8 cellular contexts compared by ENCODE assay signal in the genomic region with DNA sequence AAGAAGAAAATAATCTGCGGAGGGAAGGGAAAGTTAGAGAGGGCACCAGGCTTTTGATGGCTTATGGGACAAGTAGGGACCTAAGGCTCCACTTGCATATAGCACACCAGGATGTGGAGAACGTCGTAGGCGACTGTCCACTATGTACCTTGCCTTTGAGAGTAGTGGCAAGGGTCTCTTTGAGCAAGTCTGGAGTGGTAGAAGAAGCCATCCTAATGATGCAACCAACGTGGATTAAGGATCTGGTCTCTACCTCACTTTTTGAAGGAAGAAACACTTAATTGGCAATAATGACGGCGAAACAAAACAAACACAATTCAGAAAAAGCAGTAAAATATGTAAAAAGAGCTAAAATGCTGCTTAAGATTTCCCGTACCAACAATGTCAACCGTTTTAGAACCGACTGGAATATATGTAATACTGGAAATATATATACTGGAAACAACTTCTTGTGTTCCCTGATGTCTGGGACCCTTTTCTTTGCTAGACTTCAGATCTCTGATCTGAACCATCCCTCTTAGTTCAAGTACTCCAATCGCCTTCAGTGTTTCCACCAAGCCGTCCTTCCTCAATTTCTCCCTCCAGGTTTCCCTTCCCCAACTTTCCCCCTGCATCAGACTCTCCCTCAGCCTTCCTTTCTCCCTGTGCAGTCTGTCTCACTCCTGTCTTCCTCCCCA. TPM values are rescaled to one million over a fixed set of nuclear protein-coding genes. Genes with fewer than 3 reads are reported as not detected.
DNase-seq lines count a peak whose midpoint lies in the region; ATAC-seq and TF ChIP-seq lines count a peak whose summit lies in the region.

No MANE protein-coding gene starts in this region.

- peak overlapping the region; percentile 80 for H2AFZ ChIP-seq in parathyroid adenoma

- H3K4me1 ChIP-seq in ES-I3 (ENCODE audit: insufficient read depth, low read length) (peaks cover 13% of the 10 kb centered on the region; the same call in 1 of the 2 replicates), Peyer's patch (peaks cover 0 to 22% (median 3%) of the 10 kb centered on the region in 4 donors), esophagus (ENCODE audit: control insufficient read depth in 2 of 2, insufficient read depth in 2 of 2, low read length in 1 of 2) (peaks cover 0 to 5% of the 10 kb centered on the region in 2 donors), parathyroid adenoma (peaks cover 3% of the 10 kb centered on the region)

- TF ChIP-seq CTCF in Peyer's patch (IDR thresholded peaks at IDR 0.05) = no peak
- TF ChIP-seq CTCF in parathyroid adenoma (IDR thresholded peaks at IDR 0.05) = no peak

- WGBS in esophagus, 2 donors = 57 to 59% methylated on average over 12 of the region's 12 CpGs

- DNase-seq in Peyer's patch (no peak), NCI-H2107 (lab: John Stamatoyannopoulos, UW) (no peak), LoVo (ENCODE audit: low spot score) (no peak), NCI-H2029 (lab: John Stamatoyannopoulos, UW) (no peak)

- no peak for TF ChIP-seq POLR2A in Peyer's patch (IDR thresholded peaks at IDR 0.05)

- H3K79me2 ChIP-seq in parathyroid adenoma = peaks cover 17% of the 10 kb centered on the region

- H3K4me3 ChIP-seq in Peyer's patch (peak overlapping the region; percentile 94 to 97 (median 96)), esophagus (ENCODE audit: low read depth in 1 of 2, low read length in 2 of 2) (peak overlapping the region; percentile 85 to 100), parathyroid adenoma (ENCODE audit: low read depth, low read length) (peak overlapping the region; percentile 92)

- H3K9ac ChIP-seq in ES-I3 (ENCODE audit: low read depth, low read length) (peak overlapping the region; percentile 76), parathyroid adenoma (no peak overlapping the region)

- H3K36me3 ChIP-seq in ES-I3 (ENCODE audit: insufficient read depth, low read length) (peaks cover 7% of the 10 kb centered on the region), Peyer's patch (no peaks in the 10 kb centered on the region), esophagus (ENCODE audit: control insufficient read depth in 2 of 2, insufficient read depth in 2 of 2, low read length in 1 of 2) (no peaks in the 10 kb centered on the region), parathyroid adenoma (ENCODE audit: control insufficient read depth, insufficient read depth, low read length) (no peaks in the 10 kb centered on the region)

- no peaks in the 10 kb centered on the region for H3K9me3 ChIP-seq in ES-I3 (ENCODE audit: control insufficient read depth, insufficient read depth, low read length)
- H3K9me3 ChIP-seq in Peyer's patch = peaks cover 0 to 5% (median 0%) of the 10 kb centered on the region in 4 donors
- no peaks in the 10 kb centered on the region for H3K9me3 ChIP-seq in esophagus (ENCODE audit: control insufficient read depth in 2 of 2, insufficient read depth in 1 of 2, low read depth in 1 of 2, low read length in 1 of 2)
- no peaks in the 10 kb centered on the region for H3K9me3 ChIP-seq in parathyroid adenoma (ENCODE audit: control insufficient read depth, low read length)

- H3K27me3 ChIP-seq in Peyer's patch (no peaks in the 10 kb centered on the region), esophagus (ENCODE audit: control insufficient read depth in 1 of 2, insufficient read depth in 2 of 2, low read length in 2 of 2) (no peaks in the 10 kb centered on the region), parathyroid adenoma (ENCODE audit: control insufficient read depth, insufficient read depth, low read length) (no peaks in the 10 kb centered on the region)

- H3K27ac ChIP-seq in Peyer's patch (peak overlapping the region; percentile 98 to 100 (median 99)), esophagus (ENCODE audit: low read depth in 2 of 2, low read length in 1 of 2) (peak overlapping the region; percentile 88 to 100), parathyroid adenoma (peak overlapping the region; percentile 92)

- H3K4me2 ChIP-seq in parathyroid adenoma (ENCODE audit: low read length) = peak overlapping the region; percentile 69

- no peak for ATAC-seq in HG02588 (IDR thresholded peaks at IDR 0.05; ENCODE audit: unreplicated experiment)

RNA-seq across cellular contexts. Expression of gene KHDRBS1, which starts 0.8 kb away (rescaled TPM):
- 10 to 100 TPM; 54.2 to 97.4 (median 59.7) TPM for total RNA-seq in Peyer's patch
- 10 to 100 TPM; 55.1 to 63.4 TPM for polyA plus RNA-seq in esophagus

RNA-seq across cellular contexts. Expression of gene TMEM39B, which starts 59.9 kb away (rescaled TPM):
- 1 to 10 TPM; 2.5 to 9.9 (median 6.6) TPM for total RNA-seq in Peyer's patch
- polyA plus RNA-seq in esophagus = 1 to 10 TPM; 6.8 to 9.5 TPM
